Comparison of ENCODE assay signal across 1 cellular context in genomic region chr12:12803186-12803585, GRCh38.
A peak's percentile ranks its signal among the peaks of the same experiment; 100 is the strongest.
TF ChIP-seq lines count a peak whose summit lies in the region.

No MANE protein-coding gene starts in this region.

TF ChIP-seq in SK-N-SH, 30 proteins besides CTCF, POLR2A, EP300 and RAD21 (continued from another document):
- TF ChIP-seq IRF3 (IDR thresholded peaks at IDR 0.05; ENCODE audit: low read depth, low read length) (no peak), MEF2A (IDR thresholded peaks at IDR 0.05; ENCODE audit: borderline replicate concordance, low read depth) (no peak), TEAD4 (IDR thresholded peaks at IDR 0.05; ENCODE audit: borderline replicate concordance, insufficient read depth) (no peak), FOXJ3 (CRISPR knock-in tag; IDR thresholded peaks at IDR 0.05) (no peak), GABPA (IDR thresholded peaks at IDR 0.05; ENCODE audit: low read depth) (no peak), POLR2AphosphoS5 (IDR thresholded peaks at IDR 0.05; ENCODE audit: low read depth, low read length) (peak; percentile 29; the same call in 1 of the 2 replicates), RFX5 (IDR thresholded peaks at IDR 0.05; ENCODE audit: low read length) (no peak)
- TF ChIP-seq, protein P1, sequence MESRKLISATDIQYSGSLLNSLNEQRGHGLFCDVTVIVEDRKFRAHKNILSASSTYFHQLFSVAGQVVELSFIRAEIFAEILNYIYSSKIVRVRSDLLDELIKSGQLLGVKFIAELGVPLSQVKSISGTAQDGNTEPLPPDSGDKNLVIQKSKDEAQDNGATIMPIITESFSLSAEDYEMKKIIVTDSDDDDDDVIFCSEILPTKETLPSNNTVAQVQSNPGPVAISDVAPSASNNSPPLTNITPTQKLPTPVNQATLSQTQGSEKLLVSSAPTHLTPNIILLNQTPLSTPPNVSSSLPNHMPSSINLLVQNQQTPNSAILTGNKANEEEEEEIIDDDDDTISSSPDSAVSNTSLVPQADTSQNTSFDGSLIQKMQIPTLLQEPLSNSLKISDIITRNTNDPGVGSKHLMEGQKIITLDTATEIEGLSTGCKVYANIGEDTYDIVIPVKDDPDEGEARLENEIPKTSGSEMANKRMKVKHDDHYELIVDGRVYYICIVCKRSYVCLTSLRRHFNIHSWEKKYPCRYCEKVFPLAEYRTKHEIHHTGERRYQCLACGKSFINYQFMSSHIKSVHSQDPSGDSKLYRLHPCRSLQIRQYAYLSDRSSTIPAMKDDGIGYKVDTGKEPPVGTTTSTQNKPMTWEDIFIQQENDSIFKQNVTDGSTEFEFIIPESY (IDR thresholded peaks at IDR 0.05; ENCODE audit: borderline replicate concordance, low read depth): no peak
- TF ChIP-seq, protein P2, sequence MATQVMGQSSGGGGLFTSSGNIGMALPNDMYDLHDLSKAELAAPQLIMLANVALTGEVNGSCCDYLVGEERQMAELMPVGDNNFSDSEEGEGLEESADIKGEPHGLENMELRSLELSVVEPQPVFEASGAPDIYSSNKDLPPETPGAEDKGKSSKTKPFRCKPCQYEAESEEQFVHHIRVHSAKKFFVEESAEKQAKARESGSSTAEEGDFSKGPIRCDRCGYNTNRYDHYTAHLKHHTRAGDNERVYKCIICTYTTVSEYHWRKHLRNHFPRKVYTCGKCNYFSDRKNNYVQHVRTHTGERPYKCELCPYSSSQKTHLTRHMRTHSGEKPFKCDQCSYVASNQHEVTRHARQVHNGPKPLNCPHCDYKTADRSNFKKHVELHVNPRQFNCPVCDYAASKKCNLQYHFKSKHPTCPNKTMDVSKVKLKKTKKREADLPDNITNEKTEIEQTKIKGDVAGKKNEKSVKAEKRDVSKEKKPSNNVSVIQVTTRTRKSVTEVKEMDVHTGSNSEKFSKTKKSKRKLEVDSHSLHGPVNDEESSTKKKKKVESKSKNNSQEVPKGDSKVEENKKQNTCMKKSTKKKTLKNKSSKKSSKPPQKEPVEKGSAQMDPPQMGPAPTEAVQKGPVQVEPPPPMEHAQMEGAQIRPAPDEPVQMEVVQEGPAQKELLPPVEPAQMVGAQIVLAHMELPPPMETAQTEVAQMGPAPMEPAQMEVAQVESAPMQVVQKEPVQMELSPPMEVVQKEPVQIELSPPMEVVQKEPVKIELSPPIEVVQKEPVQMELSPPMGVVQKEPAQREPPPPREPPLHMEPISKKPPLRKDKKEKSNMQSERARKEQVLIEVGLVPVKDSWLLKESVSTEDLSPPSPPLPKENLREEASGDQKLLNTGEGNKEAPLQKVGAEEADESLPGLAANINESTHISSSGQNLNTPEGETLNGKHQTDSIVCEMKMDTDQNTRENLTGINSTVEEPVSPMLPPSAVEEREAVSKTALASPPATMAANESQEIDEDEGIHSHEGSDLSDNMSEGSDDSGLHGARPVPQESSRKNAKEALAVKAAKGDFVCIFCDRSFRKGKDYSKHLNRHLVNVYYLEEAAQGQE (IDR thresholded peaks at IDR 0.05; ENCODE audit: low read depth, low read length): no peak
